Comparison of ENCODE assay signal across 1 cellular context in genomic region chr13:75641026-75641425, GRCh38.
TF ChIP-seq lines count a peak whose summit lies in the region.

No MANE protein-coding gene starts in this region.

TF ChIP-seq in GM12878, 131 proteins besides CTCF, POLR2A, EP300 and RAD21 (continued from another document):
- TF ChIP-seq SREBF1 (IDR thresholded peaks at IDR 0.05; ENCODE audit: low read length) (no peak), PAX5 (IDR thresholded peaks at IDR 0.05; ENCODE audit: borderline replicate concordance, low read depth, low read length) (no peak), JUND (IDR thresholded peaks at IDR 0.05; ENCODE audit: low read depth, low read length) (no peak), NFXL1 (IDR thresholded peaks at IDR 0.05; ENCODE audit: borderline replicate concordance) (no peak), CREB1 (IDR thresholded peaks at IDR 0.05; ENCODE audit: low read depth) (no peak), GATAD2B (conservative IDR thresholded peaks at IDR 0.05; ENCODE audit: low read depth) (no peak), RFX5 (IDR thresholded peaks at IDR 0.05; ENCODE audit: low read depth, low read length) (no peak)
- TF ChIP-seq, protein P1, sequence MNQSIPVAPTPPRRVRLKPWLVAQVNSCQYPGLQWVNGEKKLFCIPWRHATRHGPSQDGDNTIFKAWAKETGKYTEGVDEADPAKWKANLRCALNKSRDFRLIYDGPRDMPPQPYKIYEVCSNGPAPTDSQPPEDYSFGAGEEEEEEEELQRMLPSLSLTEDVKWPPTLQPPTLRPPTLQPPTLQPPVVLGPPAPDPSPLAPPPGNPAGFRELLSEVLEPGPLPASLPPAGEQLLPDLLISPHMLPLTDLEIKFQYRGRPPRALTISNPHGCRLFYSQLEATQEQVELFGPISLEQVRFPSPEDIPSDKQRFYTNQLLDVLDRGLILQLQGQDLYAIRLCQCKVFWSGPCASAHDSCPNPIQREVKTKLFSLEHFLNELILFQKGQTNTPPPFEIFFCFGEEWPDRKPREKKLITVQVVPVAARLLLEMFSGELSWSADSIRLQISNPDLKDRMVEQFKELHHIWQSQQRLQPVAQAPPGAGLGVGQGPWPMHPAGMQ (IDR thresholded peaks at IDR 0.05; ENCODE audit: borderline replicate concordance) = no peak
- TF ChIP-seq, protein P2, sequence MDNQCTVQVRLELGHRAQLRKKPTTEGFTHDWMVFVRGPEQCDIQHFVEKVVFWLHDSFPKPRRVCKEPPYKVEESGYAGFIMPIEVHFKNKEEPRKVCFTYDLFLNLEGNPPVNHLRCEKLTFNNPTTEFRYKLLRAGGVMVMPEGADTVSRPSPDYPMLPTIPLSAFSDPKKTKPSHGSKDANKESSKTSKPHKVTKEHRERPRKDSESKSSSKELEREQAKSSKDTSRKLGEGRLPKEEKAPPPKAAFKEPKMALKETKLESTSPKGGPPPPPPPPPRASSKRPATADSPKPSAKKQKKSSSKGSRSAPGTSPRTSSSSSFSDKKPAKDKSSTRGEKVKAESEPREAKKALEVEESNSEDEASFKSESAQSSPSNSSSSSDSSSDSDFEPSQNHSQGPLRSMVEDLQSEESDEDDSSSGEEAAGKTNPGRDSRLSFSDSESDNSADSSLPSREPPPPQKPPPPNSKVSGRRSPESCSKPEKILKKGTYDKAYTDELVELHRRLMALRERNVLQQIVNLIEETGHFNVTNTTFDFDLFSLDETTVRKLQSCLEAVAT (IDR thresholded peaks at IDR 0.05) = no peak
